ENCODE assay signal across 8 cellular contexts in the genomic region with DNA sequence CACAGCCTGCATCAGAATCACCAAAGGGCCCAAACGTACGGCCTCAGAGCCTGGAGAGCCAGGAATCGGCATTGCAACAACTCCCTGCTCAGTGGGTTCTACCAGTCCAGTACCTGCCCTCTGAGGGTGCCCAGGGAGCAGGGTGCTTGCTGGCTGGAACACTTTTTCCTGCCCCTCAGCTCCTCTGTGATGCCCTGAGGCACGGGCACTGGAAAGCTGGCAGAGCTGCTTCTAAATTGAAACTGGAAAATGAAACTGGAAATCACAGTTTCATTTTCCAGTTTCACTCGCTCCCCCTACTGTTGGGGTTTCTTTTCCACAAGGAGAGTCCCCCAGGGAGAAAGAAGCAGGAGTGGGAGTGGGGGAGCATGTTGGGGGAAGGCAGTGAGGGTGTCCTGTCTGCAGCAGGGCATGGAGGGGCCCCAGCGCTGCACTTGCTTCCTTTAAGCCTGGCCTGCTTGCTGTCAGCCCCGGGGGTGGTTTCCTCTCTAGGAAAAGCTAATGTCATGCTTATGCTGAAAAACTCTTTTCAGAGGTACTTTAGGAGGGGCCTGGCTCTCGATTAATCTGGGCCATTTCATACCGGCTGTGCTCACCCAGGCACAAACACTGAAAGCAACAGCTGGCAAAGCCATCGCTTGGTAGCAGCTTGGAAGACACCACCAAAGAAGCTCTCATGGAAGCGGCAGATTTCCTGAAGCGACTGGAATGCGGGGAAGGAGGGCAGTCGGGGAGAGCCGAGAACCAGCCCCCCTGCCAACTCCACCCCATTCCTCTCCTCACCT. TPM values are rescaled to one million over a fixed set of nuclear protein-coding genes. Genes with fewer than 3 reads are reported as not detected.
DNase-seq lines count a peak whose midpoint lies in the region; ATAC-seq, FAIRE-seq and TF ChIP-seq lines count a peak whose summit lies in the region.

No MANE protein-coding gene starts in this region.

- FAIRE-seq in RCC 7860 (lab: Jason Lieb, UNC): no peak

- H3K4me3 Mint-ChIP-seq in activated T-cell treated with anti-CD3 and anti-CD28 coated beads, Interleukin-2, amount 50 U/mL, for 4 hours: peak overlapping the region; percentile 47
- H3K4me3 Mint-ChIP-seq in WTC11: no peak overlapping the region

- no peaks in the 10 kb centered on the region for H3K27me3 Mint-ChIP-seq in activated T-cell treated with anti-CD3 and anti-CD28 coated beads, Interleukin-2, amount 50 U/mL, for 4 hours (ENCODE audit: low read depth)
- H3K27me3 Mint-ChIP-seq in WTC11 (ENCODE audit: low read depth): peaks cover 2% of the 10 kb centered on the region; the same call in 1 of the 2 replicates

- no peaks in the 10 kb centered on the region for H3K9me3 ChIP-seq in right cardiac atrium (ENCODE audit: control insufficient read depth, low read length)

- H3K36me3 Mint-ChIP-seq in activated T-cell treated with anti-CD3 and anti-CD28 coated beads, Interleukin-2, amount 50 U/mL, for 4 hours (ENCODE audit: insufficient read depth): peaks cover 14% of the 10 kb centered on the region
- peaks cover 8% of the 10 kb centered on the region for H3K36me3 Mint-ChIP-seq in WTC11

- TF ChIP-seq CTCF in WTC11 (IDR thresholded peaks at IDR 0.05): no peak

- peaks cover 31% of the 10 kb centered on the region for H3K4me1 ChIP-seq in right cardiac atrium (ENCODE audit: control insufficient read depth, insufficient read depth, low read length)

- 50% methylated on average over 15 of the region's 15 CpGs for WGBS in right cardiac atrium

- intact Hi-C loops in right cardiac atrium (cut with DNase I): no loop called here

- no peaks in the 10 kb centered on the region for H3K9me3 Mint-ChIP-seq in activated T-cell treated with anti-CD3 and anti-CD28 coated beads, Interleukin-2, amount 50 U/mL, for 4 hours
- peaks cover 9% of the 10 kb centered on the region for H3K9me3 Mint-ChIP-seq in WTC11

- peak; percentile 34 to 39 for ATAC-seq in activated T-cell treated with anti-CD3 and anti-CD28 coated beads, Interleukin-2, amount 50 U/mL, for 4 hours
- peak; percentile 62 for ATAC-seq in WTC11
- peak; percentile 3 to 13 for ATAC-seq in right cardiac atrium

- H3K27ac Mint-ChIP-seq in WTC11: no peak overlapping the region; the same call in 1 of the 2 replicates

- peak overlapping the region; percentile 77 for H3K27ac ChIP-seq in right cardiac atrium (ENCODE audit: low read length)

- POLR2A ChIA-PET in WTC11 (lab: Charles Lee): interaction anchor here (1.1 to 1.5 kb wide), 2 partner anchors 26 to 32 kb away, joined by 3 to 5 read pairs; a partner anchor contains a TSS

- H3K4me3 ChIP-seq in right cardiac atrium (ENCODE audit: low read length): no peak overlapping the region

- H3K27me3 ChIP-seq in right cardiac atrium (ENCODE audit: control insufficient read depth, insufficient read depth): no peaks in the 10 kb centered on the region

- no peak for DNase-seq in activated T-cell treated with anti-CD3 and anti-CD28 coated beads, Interleukin-2, amount 50 U/mL, for 4 hours
- DNase-seq in activated T-cell treated with anti-CD3 and anti-CD28 coated beads, Interleukin-2, amount 50 U/mL, for 1 hour: no peak
- DNase-seq in WTC11 (ENCODE audit: low spot score) (no peak), right cardiac atrium (no peak), germinal center (ENCODE audit: low spot score) (no peak), KG1 (lab: John Stamatoyannopoulos, UW) (no peak), RCC 7860 (ENCODE audit: low spot score) (no peak)
- DNase-seq in stimulated activated naive CD4-positive, alpha-beta T cell treated with Interleukin-2 at 50 U/mL for 16 hours (lab: John Stamatoyannopoulos, UW): peak; percentile 39

- CTCF ChIA-PET in WTC11 (lab: Charles Lee): interaction anchor here (0.6 to 1.7 kb wide), 13 partner anchors 9 to 405 kb away, joined by 3 to 9 read pairs (median 5); a partner anchor contains a TSS

- H3K4me1 Mint-ChIP-seq in activated T-cell treated with anti-CD3 and anti-CD28 coated beads, Interleukin-2, amount 50 U/mL, for 4 hours (ENCODE audit: low read depth): peaks cover 89% of the 10 kb centered on the region
- H3K4me1 Mint-ChIP-seq in WTC11: peaks cover 34% of the 10 kb centered on the region

TF ChIP-seq in WTC11, 78 proteins besides CTCF, POLR2A, EP300 and RAD21:
- TF ChIP-seq FOXK1 (CRISPR knock-in tag; IDR thresholded peaks at IDR 0.05) (no peak), ETV6 (CRISPR knock-in tag; IDR thresholded peaks at IDR 0.05) (no peak), PRRX2 (CRISPR knock-in tag; IDR thresholded peaks at IDR 0.05) (no peak), ZNF138 (CRISPR knock-in tag; conservative IDR thresholded peaks at IDR 0.05) (no peak), EMX1 (CRISPR knock-in tag; IDR thresholded peaks at IDR 0.05) (no peak)
- TF ChIP-seq, protein P1, sequence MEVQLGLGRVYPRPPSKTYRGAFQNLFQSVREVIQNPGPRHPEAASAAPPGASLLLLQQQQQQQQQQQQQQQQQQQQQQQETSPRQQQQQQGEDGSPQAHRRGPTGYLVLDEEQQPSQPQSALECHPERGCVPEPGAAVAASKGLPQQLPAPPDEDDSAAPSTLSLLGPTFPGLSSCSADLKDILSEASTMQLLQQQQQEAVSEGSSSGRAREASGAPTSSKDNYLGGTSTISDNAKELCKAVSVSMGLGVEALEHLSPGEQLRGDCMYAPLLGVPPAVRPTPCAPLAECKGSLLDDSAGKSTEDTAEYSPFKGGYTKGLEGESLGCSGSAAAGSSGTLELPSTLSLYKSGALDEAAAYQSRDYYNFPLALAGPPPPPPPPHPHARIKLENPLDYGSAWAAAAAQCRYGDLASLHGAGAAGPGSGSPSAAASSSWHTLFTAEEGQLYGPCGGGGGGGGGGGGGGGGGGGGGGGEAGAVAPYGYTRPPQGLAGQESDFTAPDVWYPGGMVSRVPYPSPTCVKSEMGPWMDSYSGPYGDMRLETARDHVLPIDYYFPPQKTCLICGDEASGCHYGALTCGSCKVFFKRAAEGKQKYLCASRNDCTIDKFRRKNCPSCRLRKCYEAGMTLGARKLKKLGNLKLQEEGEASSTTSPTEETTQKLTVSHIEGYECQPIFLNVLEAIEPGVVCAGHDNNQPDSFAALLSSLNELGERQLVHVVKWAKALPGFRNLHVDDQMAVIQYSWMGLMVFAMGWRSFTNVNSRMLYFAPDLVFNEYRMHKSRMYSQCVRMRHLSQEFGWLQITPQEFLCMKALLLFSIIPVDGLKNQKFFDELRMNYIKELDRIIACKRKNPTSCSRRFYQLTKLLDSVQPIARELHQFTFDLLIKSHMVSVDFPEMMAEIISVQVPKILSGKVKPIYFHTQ (CRISPR knock-in tag; IDR thresholded peaks at IDR 0.05): no peak

RNA-seq across cellular contexts. Expression of a gene that starts 26.2 kb away (rescaled TPM):
- total RNA-seq in activated T-cell treated with anti-CD3 and anti-CD28 coated beads, Interleukin-2, amount 50 U/mL, for 4 hours: 100 to 1,000 TPM; 342 to 390 (median 377) TPM
- total RNA-seq in WTC11 (2021) (8.8 to 9.8 TPM (median 9.4 TPM) in 3 replicates), right cardiac atrium (10 to 100 TPM in 3 of 4 donors, 1 to 10 TPM in 1; 9.4 to 17.9 (median 13.8) TPM)
- polyA plus RNA-seq in right cardiac atrium: 11.7 TPM

Comparison
In these comparisons a context has a peak if more than half of its experiments do, and no peak if none do; other contexts are left out.
1. ATAC-seq: peak in every context shown above with its lines; median percentile 62 in WTC11; 36 in activated T-cell treated with anti-CD3 and anti-CD28 coated beads, Interleukin-2, amount 50 U/mL, for 4 hours; 8 in right cardiac atrium.
2. RNA of a gene that starts 26.2 kb away (total RNA-seq): 342 to 390 TPM in activated T-cell treated with anti-CD3 and anti-CD28 coated beads, Interleukin-2, amount 50 U/mL, for 4 hours; 9.4 to 17.9 TPM in right cardiac atrium and 8.8 to 9.8 TPM in WTC11; every median in the first group is over 10 times any median in the second.